Comparison of ENCODE assay signal across 10 cellular contexts in the genomic region with DNA sequence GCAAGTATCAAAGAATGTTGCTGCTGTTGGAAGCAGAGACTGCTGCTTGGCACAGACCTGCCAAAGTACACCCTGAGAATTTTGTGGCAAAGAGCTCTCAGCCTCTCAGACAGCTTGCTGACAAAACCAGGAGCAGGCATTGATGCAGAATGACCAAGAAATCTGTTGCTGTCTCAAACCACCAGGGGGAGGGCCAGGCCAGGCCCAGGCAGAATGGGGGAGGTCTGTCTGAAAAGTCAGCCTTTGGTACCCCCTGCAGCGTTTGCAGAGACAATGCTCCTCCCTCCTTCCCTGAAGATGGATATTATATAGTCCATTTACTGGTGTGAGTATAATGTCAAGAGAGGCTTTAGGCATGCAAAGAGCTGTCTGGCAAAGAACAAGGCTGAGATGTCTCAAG. TPM values are rescaled to one million over a fixed set of nuclear protein-coding genes. Genes with fewer than 3 reads are reported as not detected.
DNase-seq lines count a peak whose midpoint lies in the region; ATAC-seq, FAIRE-seq and TF ChIP-seq lines count a peak whose summit lies in the region.
"Had no signal": no experiment of that assay in that cellular context is flagged by ENCODE, and none has a peak within 500 bp of the region (broad histone marks: within the 10 kb centered on the region; RNA-seq: fewer than 3 reads in every experiment).

No MANE protein-coding gene starts in this region.

- no peak for ATAC-seq in activated CD4-positive, alpha-beta T cell treated with anti-CD3 and anti-CD28 coated beads for 36 hours

- peak; percentile 4 for DNase-seq in activated CD4-positive, alpha-beta T cell treated with anti-CD3 and anti-CD28 coated beads for 36 hours
- DNase-seq in activated CD4-positive, alpha-beta T cell treated with anti-CD3 and anti-CD28 coated beads for 1 hour: no peak
- DNase-seq in bronchial epithelial cell (ENCODE audit: low read depth): peak; percentile 0
- DNase-seq in retina: peak; percentile 37
- no peak for DNase-seq in T-helper 2 cell treated with Interferon-gamma antibody and Interleukin-4, amounts not matched to agents 5 μg/mL and 100 μg/mL, for 36 hours (ENCODE audit: low spot score)
- no peak for DNase-seq in NCI-H2029 treated with DMSO at 0.1 percent for 48 hours (lab: John Stamatoyannopoulos, UW)
- DNase-seq in T-helper 2 cell: no peak

- CTCF ChIA-PET in activated CD4-positive, alpha-beta T cell treated with anti-CD3 and anti-CD28 coated beads for 36 hours (lab: Charles Lee): no interaction called here

- H3K27ac Mint-ChIP-seq in activated CD4-positive, alpha-beta T cell treated with anti-CD3 and anti-CD28 coated beads for 36 hours: no peak overlapping the region
- no peak overlapping the region for H3K27ac Mint-ChIP-seq in T-helper 2 cell treated with Interferon-gamma antibody and Interleukin-4, amounts not matched to agents 5 μg/mL and 100 μg/mL, for 36 hours
- H3K27ac Mint-ChIP-seq: CD14-positive monocyte had no signal

- H3K4me3 Mint-ChIP-seq in activated CD4-positive, alpha-beta T cell treated with anti-CD3 and anti-CD28 coated beads for 36 hours: no peak overlapping the region
- H3K4me3 Mint-ChIP-seq in T-helper 2 cell treated with Interferon-gamma antibody and Interleukin-4, amounts not matched to agents 5 μg/mL and 100 μg/mL, for 36 hours: no peak overlapping the region
- H3K4me3 Mint-ChIP-seq: CD14-positive monocyte had no signal

- TF ChIP-seq CTCF in LNCAP (IDR thresholded peaks at IDR 0.05) (peak; percentile 40; the same call in 1 of the 2 replicates), bronchial epithelial cell (IDR thresholded peaks at IDR 0.05; ENCODE audit: insufficient read depth, low read length, severe bottlenecking) (no peak)

- H3K27me3 ChIP-seq in bronchial epithelial cell (ENCODE audit: control insufficient read depth, insufficient read depth, low read length): no peaks in the 10 kb centered on the region

- H3K9me3 Mint-ChIP-seq in activated CD4-positive, alpha-beta T cell treated with anti-CD3 and anti-CD28 coated beads for 36 hours (ENCODE audit: low read depth): no peaks in the 10 kb centered on the region
- no peaks in the 10 kb centered on the region for H3K9me3 Mint-ChIP-seq in T-helper 2 cell treated with Interferon-gamma antibody and Interleukin-4, amounts not matched to agents 5 μg/mL and 100 μg/mL, for 36 hours
- H3K9me3 Mint-ChIP-seq: CD14-positive monocyte had no signal

- no peaks in the 10 kb centered on the region for H3K36me3 ChIP-seq in bronchial epithelial cell (ENCODE audit: control insufficient read depth, insufficient read depth, low read length)

- no peaks in the 10 kb centered on the region for H3K4me1 Mint-ChIP-seq in activated CD4-positive, alpha-beta T cell treated with anti-CD3 and anti-CD28 coated beads for 36 hours
- H3K4me1 Mint-ChIP-seq in T-helper 2 cell treated with Interferon-gamma antibody and Interleukin-4, amounts not matched to agents 5 μg/mL and 100 μg/mL, for 36 hours (ENCODE audit: low read depth): no peaks in the 10 kb centered on the region
- H3K4me1 Mint-ChIP-seq: CD14-positive monocyte had no signal

- peaks cover 4% of the 10 kb centered on the region for H3K27me3 Mint-ChIP-seq in activated CD4-positive, alpha-beta T cell treated with anti-CD3 and anti-CD28 coated beads for 36 hours
- no peaks in the 10 kb centered on the region for H3K27me3 Mint-ChIP-seq in T-helper 2 cell treated with Interferon-gamma antibody and Interleukin-4, amounts not matched to agents 5 μg/mL and 100 μg/mL, for 36 hours (ENCODE audit: low read depth)

- H3K4me3 ChIP-seq in bronchial epithelial cell (ENCODE audit: low read depth, low read length): no peak overlapping the region

- FAIRE-seq in bronchial epithelial cell (lab: Jason Lieb, UNC): no peak

- POLR2A ChIA-PET in activated CD4-positive, alpha-beta T cell treated with anti-CD3 and anti-CD28 coated beads for 36 hours (lab: Charles Lee): no interaction called here

- intact Hi-C loops in activated CD4-positive, alpha-beta T cell treated with anti-CD3 and anti-CD28 coated beads for 36 hours (cut with DNase I, micrococcal nuclease): no loop called here

- H3K36me3 Mint-ChIP-seq in activated CD4-positive, alpha-beta T cell treated with anti-CD3 and anti-CD28 coated beads for 36 hours (ENCODE audit: low read depth): no peaks in the 10 kb centered on the region
- H3K36me3 Mint-ChIP-seq in T-helper 2 cell treated with Interferon-gamma antibody and Interleukin-4, amounts not matched to agents 5 μg/mL and 100 μg/mL, for 36 hours (ENCODE audit: low read depth): no peaks in the 10 kb centered on the region
- H3K36me3 Mint-ChIP-seq: CD14-positive monocyte had no signal

RNA-seq across cellular contexts. Expression of a gene that starts 52.9 kb away (rescaled TPM):
- total RNA-seq in activated CD4-positive, alpha-beta T cell treated with anti-CD3 and anti-CD28 coated beads for 36 hours: not detected
- not detected in 2 replicates for total RNA-seq in bronchial epithelial cell
- total RNA-seq: glomerular endothelial cell had no signal

Comparison
In these comparisons a context has a peak if more than half of its experiments do, and no peak if none do; other contexts are left out.
1. DNase-seq: peak in activated CD4-positive, alpha-beta T cell treated with anti-CD3 and anti-CD28 coated beads for 36 hours (single experiment), bronchial epithelial cell (single experiment) and retina (single experiment); none in activated CD4-positive, alpha-beta T cell treated with anti-CD3 and anti-CD28 coated beads for 1 hour (single experiment), T-helper 2 cell treated with Interferon-gamma antibody and Interleukin-4, amounts not matched to agents 5 μg/mL and 100 μg/mL, for 36 hours (single experiment), NCI-H2029 treated with DMSO at 0.1 percent for 48 hours (single experiment) and T-helper 2 cell (0 of 5).